ENCODE assay signal across 9 cellular contexts in the genomic region with DNA sequence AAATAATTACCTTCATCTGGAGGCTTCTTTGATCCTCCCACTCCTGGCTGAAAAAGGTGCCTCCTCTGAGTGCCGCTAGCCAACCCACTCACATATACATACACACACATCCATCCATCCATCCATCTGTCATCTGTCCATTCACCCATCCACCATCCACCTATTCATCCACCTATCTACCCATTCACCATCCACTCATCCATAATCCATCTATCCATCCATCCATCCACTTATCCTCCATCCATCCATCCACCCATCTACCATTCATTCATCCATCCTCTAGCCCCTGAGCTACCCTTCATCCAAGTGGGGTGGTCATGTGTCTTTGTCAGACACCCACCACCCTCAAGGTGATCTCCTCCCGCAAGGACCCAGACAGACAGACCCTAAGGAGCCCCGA.
"Had no signal": no experiment of that assay in that cellular context is flagged by ENCODE, and none has a peak within 500 bp of the region (broad histone marks: within the 10 kb centered on the region; RNA-seq: fewer than 3 reads in every experiment).

No MANE protein-coding gene starts in this region.

- ATAC-seq: HCT116, HepG2 had no signal

- H3K4me3 Mint-ChIP-seq: IgD-negative memory B cell had no signal

- DNase-seq: GM23248, GOT3, H7, KBM-7 had no signal

- H3K27ac ChIP-seq: GM23248, HL-60, KMS-11 had no signal

- H3K27ac Mint-ChIP-seq: IgD-negative memory B cell had no signal

- H3K36me3 Mint-ChIP-seq: IgD-negative memory B cell had no signal

- H3K27me3 Mint-ChIP-seq: IgD-negative memory B cell had no signal
